Comparison of ENCODE assay signal across 17 cellular contexts in the genomic region with DNA sequence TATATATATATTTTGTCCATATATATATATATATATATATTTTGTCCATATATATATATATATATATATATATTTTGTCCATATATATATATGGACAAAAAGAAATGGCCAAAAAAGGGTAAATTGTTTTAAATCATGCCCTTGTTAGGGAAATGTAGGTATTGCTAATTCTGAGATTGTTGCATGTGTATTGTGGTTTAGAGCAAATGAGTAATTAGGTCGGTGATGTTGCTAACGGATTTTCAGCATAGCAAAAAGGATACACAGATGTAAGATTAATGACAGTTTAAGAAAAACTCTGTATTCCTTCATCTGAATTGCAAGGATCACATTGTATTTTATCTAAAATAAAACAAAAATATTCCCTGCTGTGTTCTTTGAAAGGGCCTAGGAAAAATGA. TPM values are rescaled to one million over a fixed set of nuclear protein-coding genes. Genes with fewer than 3 reads are reported as not detected.
DNase-seq lines count a peak whose midpoint lies in the region; ATAC-seq, FAIRE-seq and TF ChIP-seq lines count a peak whose summit lies in the region.
"Had no signal": no experiment of that assay in that cellular context is flagged by ENCODE, and none has a peak within 500 bp of the region (broad histone marks: within the 10 kb centered on the region; RNA-seq: fewer than 3 reads in every experiment).

No MANE protein-coding gene starts in this region.

- H3K4me1 ChIP-seq in CD8-positive, alpha-beta T cell (ENCODE audit: insufficient read depth, low read length), result peaks cover 5% of the 10 kb centered on the region
- no peaks in the 10 kb centered on the region for H3K4me1 ChIP-seq in kidney (ENCODE audit: control insufficient read depth in 1 of 2, insufficient read depth in 1 of 2, low read depth in 1 of 2, low read length in 2 of 2)

- POLR2A ChIA-PET in activated CD4-positive, alpha-beta memory T cell treated with anti-CD3 and anti-CD28 coated beads, Interleukin-2, amount 10 ng/mL, durations not matched to agents 7 days and 5 days (lab: Charles Lee), result interaction anchor here (3.0 kb wide), 1 partner anchor 24 kb away, joined by 10 read pairs; no protein-coding TSS in a partner anchor
- POLR2A ChIA-PET in activated CD4-positive, alpha-beta memory T cell treated with anti-CD3 and anti-CD28 coated beads for 36 hours (lab: Charles Lee), result no interaction called here
- POLR2A ChIA-PET in CD8-positive, alpha-beta T cell (lab: Charles Lee), result no interaction called here

- no peaks in the 10 kb centered on the region for H3K9me3 ChIP-seq in CD8-positive, alpha-beta T cell (ENCODE audit: low read length)
- H3K9me3 ChIP-seq in T-helper 17 cell (ENCODE audit: control insufficient read depth, low read length, poor library complexity, severe bottlenecking) (no peaks in the 10 kb centered on the region), kidney (ENCODE audit: control insufficient read depth in 1 of 2, low read length in 2 of 2) (no peaks in the 10 kb centered on the region)
- H3K9me3 ChIP-seq: MG63 had no signal

- peak overlapping the region; percentile 71 for H3K27ac Mint-ChIP-seq in activated CD4-positive, alpha-beta memory T cell treated with anti-CD3 and anti-CD28 coated beads, Interleukin-2, amount 10 ng/mL, durations not matched to agents 7 days and 5 days
- no peak overlapping the region for H3K27ac Mint-ChIP-seq in activated CD4-positive, alpha-beta memory T cell treated with anti-CD3 and anti-CD28 coated beads for 36 hours
- H3K27ac Mint-ChIP-seq in CD8-positive, alpha-beta T cell, result peak overlapping the region; percentile 66
- H3K27ac Mint-ChIP-seq in T-helper 17 cell, result peak overlapping the region; percentile 84

- no peak overlapping the region for H3K9ac ChIP-seq in kidney (ENCODE audit: low read length in 2 of 2)

- no peaks in the 10 kb centered on the region for H3K27me3 Mint-ChIP-seq in activated CD4-positive, alpha-beta memory T cell treated with anti-CD3 and anti-CD28 coated beads, Interleukin-2, amount 10 ng/mL, durations not matched to agents 7 days and 5 days
- no peaks in the 10 kb centered on the region for H3K27me3 Mint-ChIP-seq in activated CD4-positive, alpha-beta memory T cell treated with anti-CD3 and anti-CD28 coated beads for 36 hours
- no peaks in the 10 kb centered on the region for H3K27me3 Mint-ChIP-seq in CD8-positive, alpha-beta T cell (ENCODE audit: low read depth)
- no peaks in the 10 kb centered on the region for H3K27me3 Mint-ChIP-seq in T-helper 17 cell

- TF ChIP-seq CTCF in CD8-positive, alpha-beta T cell (IDR thresholded peaks at IDR 0.05), result no peak
- no peak for TF ChIP-seq CTCF in kidney (IDR thresholded peaks at IDR 0.05; ENCODE audit: borderline replicate concordance, extremely low read depth, insufficient read depth)

- H3K36me3 ChIP-seq in CD8-positive, alpha-beta T cell (ENCODE audit: insufficient read depth, low read length), result peaks cover 12% of the 10 kb centered on the region
- peaks cover 9 to 17% of the 10 kb centered on the region in 2 donors for H3K36me3 ChIP-seq in kidney (ENCODE audit: control insufficient read depth in 1 of 2, insufficient read depth in 2 of 2, low read length in 2 of 2)
- H3K36me3 ChIP-seq: MG63 had no signal

- peaks cover 70% of the 10 kb centered on the region for H3K4me1 Mint-ChIP-seq in activated CD4-positive, alpha-beta memory T cell treated with anti-CD3 and anti-CD28 coated beads, Interleukin-2, amount 10 ng/mL, durations not matched to agents 7 days and 5 days
- H3K4me1 Mint-ChIP-seq in activated CD4-positive, alpha-beta memory T cell treated with anti-CD3 and anti-CD28 coated beads for 36 hours (ENCODE audit: low read depth), result peaks cover 54% of the 10 kb centered on the region
- H3K4me1 Mint-ChIP-seq in CD8-positive, alpha-beta T cell (ENCODE audit: low read depth), result peaks cover 53% of the 10 kb centered on the region
- peaks cover 42% of the 10 kb centered on the region for H3K4me1 Mint-ChIP-seq in T-helper 17 cell

- DNase-seq in activated CD4-positive, alpha-beta memory T cell treated with anti-CD3 and anti-CD28 coated beads, Interleukin-2, amount 10 ng/mL, durations not matched to agents 7 days and 5 days, result no peak
- DNase-seq in activated CD4-positive, alpha-beta memory T cell treated with anti-CD3 and anti-CD28 coated beads for 36 hours, result no peak
- no peak for DNase-seq in CD8-positive, alpha-beta T cell
- DNase-seq in T-helper 17 cell, result no peak
- no peak for DNase-seq in kidney
- no peak for DNase-seq in NCI-H226
- DNase-seq: C1 segment of cervical spinal cord, DMS53, MG63, NCI-H1105, NCI-H1694 treated with DMSO at 0.1 percent for 48 hours, NCI-H446, PC-3 had no signal

- intact Hi-C loops in activated CD4-positive, alpha-beta memory T cell treated with anti-CD3 and anti-CD28 coated beads for 36 hours (cut with micrococcal nuclease), result loop anchor here (1.0 to 2.0 kb wide), 2 partner anchors 20 to 40 kb away; a partner anchor contains a TSS
- intact Hi-C loops in CD8-positive, alpha-beta T cell (cut with DNase I, micrococcal nuclease), result loop anchor here in 1 of 2 experiments (5.0 kb wide), 1 partner anchor 36 kb away; no protein-coding TSS in a partner anchor
- intact Hi-C loops in kidney (cut with DNase I), result loop anchor here (10.0 kb wide), 1 partner anchor 1406 kb away; no protein-coding TSS in a partner anchor

- peaks cover 82% of the 10 kb centered on the region for H3K36me3 Mint-ChIP-seq in activated CD4-positive, alpha-beta memory T cell treated with anti-CD3 and anti-CD28 coated beads, Interleukin-2, amount 10 ng/mL, durations not matched to agents 7 days and 5 days (ENCODE audit: low read depth)
- H3K36me3 Mint-ChIP-seq in activated CD4-positive, alpha-beta memory T cell treated with anti-CD3 and anti-CD28 coated beads for 36 hours, result peaks cover 37% of the 10 kb centered on the region
- peaks cover 56% of the 10 kb centered on the region for H3K36me3 Mint-ChIP-seq in CD8-positive, alpha-beta T cell
- peaks cover 15% of the 10 kb centered on the region for H3K36me3 Mint-ChIP-seq in T-helper 17 cell (ENCODE audit: low read depth)

- no peak overlapping the region for H3K27ac ChIP-seq in CD8-positive, alpha-beta T cell (ENCODE audit: low read depth, low read length)
- H3K27ac ChIP-seq in kidney (ENCODE audit: low read depth in 2 of 2, low read length in 2 of 2), result no peak overlapping the region

- no peaks in the 10 kb centered on the region for H3K9me3 Mint-ChIP-seq in activated CD4-positive, alpha-beta memory T cell treated with anti-CD3 and anti-CD28 coated beads, Interleukin-2, amount 10 ng/mL, durations not matched to agents 7 days and 5 days
- no peaks in the 10 kb centered on the region for H3K9me3 Mint-ChIP-seq in activated CD4-positive, alpha-beta memory T cell treated with anti-CD3 and anti-CD28 coated beads for 36 hours
- no peaks in the 10 kb centered on the region for H3K9me3 Mint-ChIP-seq in CD8-positive, alpha-beta T cell

- H3K4me3 Mint-ChIP-seq in activated CD4-positive, alpha-beta memory T cell treated with anti-CD3 and anti-CD28 coated beads, Interleukin-2, amount 10 ng/mL, durations not matched to agents 7 days and 5 days, result no peak overlapping the region
- H3K4me3 Mint-ChIP-seq in activated CD4-positive, alpha-beta memory T cell treated with anti-CD3 and anti-CD28 coated beads for 36 hours, result no peak overlapping the region
- no peak overlapping the region for H3K4me3 Mint-ChIP-seq in CD8-positive, alpha-beta T cell
- no peak overlapping the region for H3K4me3 Mint-ChIP-seq in T-helper 17 cell

- no peaks in the 10 kb centered on the region for H3K27me3 ChIP-seq in CD8-positive, alpha-beta T cell (ENCODE audit: insufficient read depth, low read length)
- H3K27me3 ChIP-seq: MG63 had no signal

- H3K4me3 ChIP-seq in CD8-positive, alpha-beta T cell (ENCODE audit: low read depth, low read length), result no peak overlapping the region
- H3K4me3 ChIP-seq in kidney (ENCODE audit: low read length in 2 of 2), result no peak overlapping the region
- H3K4me3 ChIP-seq: MG63 had no signal

- CTCF ChIA-PET in activated CD4-positive, alpha-beta memory T cell treated with anti-CD3 and anti-CD28 coated beads, Interleukin-2, amount 10 ng/mL, durations not matched to agents 7 days and 5 days (lab: Charles Lee), result no interaction called here
- CTCF ChIA-PET in activated CD4-positive, alpha-beta memory T cell treated with anti-CD3 and anti-CD28 coated beads for 36 hours (lab: Charles Lee), result no interaction called here
- CTCF ChIA-PET in CD8-positive, alpha-beta T cell (lab: Charles Lee), result no interaction called here

- FAIRE-seq in kidney (lab: Jason Lieb, UNC), result peak; percentile 59
- FAIRE-seq: GM18507, GM19239 had no signal

- no peak for ATAC-seq in CD8-positive, alpha-beta T cell
- ATAC-seq in T-helper 17 cell, result peak; percentile 35
- no peak for ATAC-seq in GM21390 (IDR thresholded peaks at IDR 0.05; ENCODE audit: unreplicated experiment)
- no peak for ATAC-seq in HG03342 (IDR thresholded peaks at IDR 0.05; ENCODE audit: unreplicated experiment)
- ATAC-seq: PC-3 had no signal

RNA-seq across cellular contexts. Expression of a gene that starts 40.2 kb away (rescaled TPM):
- total RNA-seq in activated CD4-positive, alpha-beta memory T cell treated with anti-CD3 and anti-CD28 coated beads, Interleukin-2, amount 10 ng/mL, durations not matched to agents 7 days and 5 days, result 100 to 1,000 TPM; 253 to 255 TPM
- total RNA-seq in activated CD4-positive, alpha-beta memory T cell treated with anti-CD3 and anti-CD28 coated beads for 36 hours, result 100 to 1,000 TPM; 151 TPM
- 10 to 100 TPM; 29.1 to 30.3 TPM for total RNA-seq in CD8-positive, alpha-beta T cell
- total RNA-seq in T-helper 17 cell (10 to 100 TPM; 85.2 to 95.1 TPM), kidney (52.7 TPM)
- polyA plus RNA-seq in kidney (ENCODE audit: insufficient read depth, low read depth, low replicate concordance), result 42.8 TPM

RNA-seq across cellular contexts. Expression of a gene that starts 40.6 kb away (rescaled TPM):
- total RNA-seq in activated CD4-positive, alpha-beta memory T cell treated with anti-CD3 and anti-CD28 coated beads, Interleukin-2, amount 10 ng/mL, durations not matched to agents 7 days and 5 days, result 10 to 100 TPM; 74.2 to 76.7 TPM
- 10 to 100 TPM; 35.3 to 41.2 TPM for total RNA-seq in activated CD4-positive, alpha-beta memory T cell treated with anti-CD3 and anti-CD28 coated beads for 36 hours
- total RNA-seq in CD8-positive, alpha-beta T cell, result 10 to 100 TPM; 35.8 to 37.2 TPM
- total RNA-seq in T-helper 17 cell (10 to 100 TPM; 56.7 to 70.0 TPM), kidney (42.3 TPM)
- 67.8 TPM for polyA plus RNA-seq in kidney (ENCODE audit: insufficient read depth, low read depth, low replicate concordance)
